Comparison of ENCODE assay signal across 2 cellular contexts in the genomic region with DNA sequence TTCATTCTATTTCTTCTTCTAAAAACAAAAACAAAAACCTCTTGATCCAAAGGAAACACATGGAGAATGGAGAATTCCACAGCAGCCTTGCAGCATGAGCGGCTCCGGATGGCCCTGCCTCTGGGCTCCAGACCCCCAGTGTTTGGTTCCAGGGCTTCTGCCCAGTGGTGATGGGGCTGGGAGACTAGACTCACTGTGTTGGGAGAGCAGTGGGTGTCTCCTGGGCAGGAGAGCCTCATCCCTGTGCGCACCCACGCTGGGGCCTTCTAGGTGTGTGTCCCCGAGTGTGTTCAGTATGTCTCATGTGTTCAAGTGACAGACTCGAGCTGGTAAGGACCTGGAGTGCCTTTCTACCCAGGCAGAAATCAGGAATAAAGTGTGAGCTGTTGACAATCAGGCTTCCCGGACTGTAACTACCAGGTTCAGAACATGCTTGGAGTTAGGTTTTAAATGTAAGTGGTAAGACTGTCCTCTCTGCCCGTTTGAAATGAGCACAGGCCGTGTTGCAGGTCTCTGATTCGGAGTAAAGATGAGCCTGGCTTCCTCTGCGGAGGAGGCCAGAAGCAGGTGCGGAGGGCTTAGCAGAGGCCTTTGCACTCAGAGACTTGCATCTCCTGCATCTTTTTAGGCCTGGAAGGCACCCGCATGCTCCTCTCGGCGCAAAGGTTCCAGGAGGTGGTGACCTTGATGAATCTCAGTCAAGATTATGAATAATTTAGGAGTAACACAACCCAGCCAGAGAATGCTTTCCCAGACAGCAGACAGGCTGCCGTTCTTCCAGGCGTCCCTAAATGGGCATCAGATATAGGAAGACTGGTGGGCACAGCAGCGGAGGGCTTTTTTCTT.
TF ChIP-seq lines count a peak whose summit lies in the region.

No MANE protein-coding gene starts in this region.

TF ChIP-seq in IMR-90, 13 proteins besides CTCF, POLR2A, EP300 and RAD21:
- TF ChIP-seq BHLHE40 (IDR thresholded peaks at IDR 0.05; ENCODE audit: low read depth, low read length) = no peak
- no peak for TF ChIP-seq CHD1 (IDR thresholded peaks at IDR 0.05; ENCODE audit: low read depth, low read length)
- TF ChIP-seq RFX5 (IDR thresholded peaks at IDR 0.05; ENCODE audit: low read depth, low read length) = no peak
- TF ChIP-seq SMC3 (IDR thresholded peaks at IDR 0.05; ENCODE audit: low read depth, low read length) = no peak
- TF ChIP-seq MXI1 (IDR thresholded peaks at IDR 0.05; ENCODE audit: borderline replicate concordance, low read depth, low read length) = no peak
- no peak for TF ChIP-seq NFE2L2 (IDR thresholded peaks at IDR 0.05; ENCODE audit: low read depth, low read length)
- TF ChIP-seq, protein P1, sequence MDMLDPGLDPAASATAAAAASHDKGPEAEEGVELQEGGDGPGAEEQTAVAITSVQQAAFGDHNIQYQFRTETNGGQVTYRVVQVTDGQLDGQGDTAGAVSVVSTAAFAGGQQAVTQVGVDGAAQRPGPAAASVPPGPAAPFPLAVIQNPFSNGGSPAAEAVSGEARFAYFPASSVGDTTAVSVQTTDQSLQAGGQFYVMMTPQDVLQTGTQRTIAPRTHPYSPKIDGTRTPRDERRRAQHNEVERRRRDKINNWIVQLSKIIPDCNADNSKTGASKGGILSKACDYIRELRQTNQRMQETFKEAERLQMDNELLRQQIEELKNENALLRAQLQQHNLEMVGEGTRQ (IDR thresholded peaks at IDR 0.05; ENCODE audit: low read depth, low read length) = no peak
- no peak for TF ChIP-seq MAFK (IDR thresholded peaks at IDR 0.05; ENCODE audit: low read depth, low read length)

TF ChIP-seq in HepG2, 621 proteins besides CTCF, POLR2A, EP300 and RAD21:
- TF ChIP-seq, protein P2, sequence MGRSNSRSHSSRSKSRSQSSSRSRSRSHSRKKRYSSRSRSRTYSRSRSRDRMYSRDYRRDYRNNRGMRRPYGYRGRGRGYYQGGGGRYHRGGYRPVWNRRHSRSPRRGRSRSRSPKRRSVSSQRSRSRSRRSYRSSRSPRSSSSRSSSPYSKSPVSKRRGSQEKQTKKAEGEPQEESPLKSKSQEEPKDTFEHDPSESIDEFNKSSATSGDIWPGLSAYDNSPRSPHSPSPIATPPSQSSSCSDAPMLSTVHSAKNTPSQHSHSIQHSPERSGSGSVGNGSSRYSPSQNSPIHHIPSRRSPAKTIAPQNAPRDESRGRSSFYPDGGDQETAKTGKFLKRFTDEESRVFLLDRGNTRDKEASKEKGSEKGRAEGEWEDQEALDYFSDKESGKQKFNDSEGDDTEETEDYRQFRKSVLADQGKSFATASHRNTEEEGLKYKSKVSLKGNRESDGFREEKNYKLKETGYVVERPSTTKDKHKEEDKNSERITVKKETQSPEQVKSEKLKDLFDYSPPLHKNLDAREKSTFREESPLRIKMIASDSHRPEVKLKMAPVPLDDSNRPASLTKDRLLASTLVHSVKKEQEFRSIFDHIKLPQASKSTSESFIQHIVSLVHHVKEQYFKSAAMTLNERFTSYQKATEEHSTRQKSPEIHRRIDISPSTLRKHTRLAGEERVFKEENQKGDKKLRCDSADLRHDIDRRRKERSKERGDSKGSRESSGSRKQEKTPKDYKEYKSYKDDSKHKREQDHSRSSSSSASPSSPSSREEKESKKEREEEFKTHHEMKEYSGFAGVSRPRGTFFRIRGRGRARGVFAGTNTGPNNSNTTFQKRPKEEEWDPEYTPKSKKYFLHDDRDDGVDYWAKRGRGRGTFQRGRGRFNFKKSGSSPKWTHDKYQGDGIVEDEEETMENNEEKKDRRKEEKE (IDR thresholded peaks at IDR 0.05) = no peak
- no peak for TF ChIP-seq EEA1 (CRISPR knock-in tag; IDR thresholded peaks at IDR 0.05; ENCODE audit: borderline replicate concordance)
- TF ChIP-seq, protein P3, sequence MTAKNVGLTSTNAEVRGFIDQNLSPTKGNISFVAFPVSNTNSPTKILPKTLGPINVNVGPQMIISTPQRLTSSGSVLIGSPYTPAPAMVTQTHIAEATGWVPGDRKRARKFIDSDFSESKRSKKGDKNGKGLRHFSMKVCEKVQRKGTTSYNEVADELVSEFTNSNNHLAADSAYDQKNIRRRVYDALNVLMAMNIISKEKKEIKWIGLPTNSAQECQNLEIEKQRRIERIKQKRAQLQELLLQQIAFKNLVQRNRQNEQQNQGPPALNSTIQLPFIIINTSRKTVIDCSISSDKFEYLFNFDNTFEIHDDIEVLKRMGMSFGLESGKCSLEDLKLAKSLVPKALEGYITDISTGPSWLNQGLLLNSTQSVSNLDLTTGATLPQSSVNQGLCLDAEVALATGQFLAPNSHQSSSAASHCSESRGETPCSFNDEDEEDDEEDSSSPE (CRISPR knock-in tag; IDR thresholded peaks at IDR 0.05) = no peak
- TF ChIP-seq SMARCE1 (IDR thresholded peaks at IDR 0.05; ENCODE audit: borderline replicate concordance) = no peak
- TF ChIP-seq, protein P4, sequence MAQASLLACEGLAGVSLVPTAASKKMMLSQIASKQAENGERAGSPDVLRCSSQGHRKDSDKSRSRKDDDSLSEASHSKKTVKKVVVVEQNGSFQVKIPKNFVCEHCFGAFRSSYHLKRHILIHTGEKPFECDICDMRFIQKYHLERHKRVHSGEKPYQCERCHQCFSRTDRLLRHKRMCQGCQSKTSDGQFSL (CRISPR knock-in tag; IDR thresholded peaks at IDR 0.05) = no peak
- TF ChIP-seq KDM3A (CRISPR knock-in tag; IDR thresholded peaks at IDR 0.05; ENCODE audit: low read depth) = no peak
- no peak for TF ChIP-seq STAT5B (CRISPR knock-in tag; IDR thresholded peaks at IDR 0.05)
- TF ChIP-seq SPEN (CRISPR knock-in tag; IDR thresholded peaks at IDR 0.05; ENCODE audit: low read depth) = no peak
- no peak for TF ChIP-seq ZNF484 (CRISPR knock-in tag; IDR thresholded peaks at IDR 0.05; ENCODE audit: borderline replicate concordance, low read depth)
- TF ChIP-seq, protein P5, sequence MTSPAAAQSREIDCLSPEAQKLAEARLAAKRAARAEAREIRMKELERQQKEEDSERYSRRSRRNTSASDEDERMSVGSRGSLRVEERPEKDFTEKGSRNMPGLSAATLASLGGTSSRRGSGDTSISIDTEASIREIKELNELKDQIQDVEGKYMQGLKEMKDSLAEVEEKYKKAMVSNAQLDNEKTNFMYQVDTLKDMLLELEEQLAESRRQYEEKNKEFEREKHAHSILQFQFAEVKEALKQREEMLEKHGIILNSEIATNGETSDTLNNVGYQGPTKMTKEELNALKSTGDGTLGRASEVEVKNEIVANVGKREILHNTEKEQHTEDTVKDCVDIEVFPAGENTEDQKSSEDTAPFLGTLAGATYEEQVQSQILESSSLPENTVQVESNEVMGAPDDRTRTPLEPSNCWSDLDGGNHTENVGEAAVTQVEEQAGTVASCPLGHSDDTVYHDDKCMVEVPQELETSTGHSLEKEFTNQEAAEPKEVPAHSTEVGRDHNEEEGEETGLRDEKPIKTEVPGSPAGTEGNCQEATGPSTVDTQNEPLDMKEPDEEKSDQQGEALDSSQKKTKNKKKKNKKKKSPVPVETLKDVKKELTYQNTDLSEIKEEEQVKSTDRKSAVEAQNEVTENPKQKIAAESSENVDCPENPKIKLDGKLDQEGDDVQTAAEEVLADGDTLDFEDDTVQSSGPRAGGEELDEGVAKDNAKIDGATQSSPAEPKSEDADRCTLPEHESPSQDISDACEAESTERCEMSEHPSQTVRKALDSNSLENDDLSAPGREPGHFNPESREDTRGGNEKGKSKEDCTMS (CRISPR knock-in tag; conservative IDR thresholded peaks at IDR 0.05) = no peak
- no peak for TF ChIP-seq ZNF230 (CRISPR knock-in tag; IDR thresholded peaks at IDR 0.05)
